22 cellular contexts compared by ENCODE assay signal in genomic region chr3:194195611-194196010, GRCh38. TPM values are rescaled to one million over a fixed set of nuclear protein-coding genes. Genes with fewer than 3 reads are reported as not detected.
A peak's percentile ranks its signal among the peaks of the same experiment; 100 is the strongest.
DNase-seq lines count a peak whose midpoint lies in the region; ATAC-seq and TF ChIP-seq lines count a peak whose summit lies in the region.
"Had no signal": no experiment of that assay in that cellular context is flagged by ENCODE, and none has a peak within 500 bp of the region (broad histone marks: within the 10 kb centered on the region; RNA-seq: fewer than 3 reads in every experiment).

No MANE protein-coding gene starts in this region.

- peak overlapping the region; percentile 4 for H3K27ac Mint-ChIP-seq in endothelial cell (ENCODE audit: unreplicated experiment)
- H3K27ac Mint-ChIP-seq: CD14-positive monocyte; CD4-positive, alpha-beta T cell; CD8-positive, alpha-beta memory T cell; GM23338; H9 had no signal

- H3K27me3 ChIP-seq in DND-41 (ENCODE audit: insufficient read depth, low read length, poor library complexity) (no peaks in the 10 kb centered on the region), thyroid gland (no peaks in the 10 kb centered on the region), transverse colon (no peaks in the 10 kb centered on the region)
- H3K27me3 ChIP-seq: BE2C had no signal

- no peak overlapping the region for H3K4me2 ChIP-seq in DND-41 (ENCODE audit: insufficient read depth, low read length)
- H3K4me2 ChIP-seq: A549, GM23338 had no signal

- H3K36me3 Mint-ChIP-seq in endothelial cell (ENCODE audit: low read depth, unreplicated experiment): no peaks in the 10 kb centered on the region
- H3K36me3 Mint-ChIP-seq: CD14-positive monocyte; CD8-positive, alpha-beta memory T cell had no signal

- no peak for ATAC-seq in DND-41 (ENCODE audit: insufficient read depth, low read depth)
- ATAC-seq: A549, GM12878, GM23338, HCT116 had no signal

- peaks cover 58% of the 10 kb centered on the region for H3K4me1 Mint-ChIP-seq in endothelial cell (ENCODE audit: unreplicated experiment)

- no peak overlapping the region for H3K9ac ChIP-seq in DND-41 (ENCODE audit: low read depth, low read length)
- H3K9ac ChIP-seq: BLaER1 treated with 17β-estradiol and CSF1 and Interleukin-3, amounts not matched to agents 10 nM and 100 nM had no signal

- peak overlapping the region; percentile 0 for H3K4me3 Mint-ChIP-seq in endothelial cell (ENCODE audit: unreplicated experiment)
- H3K4me3 Mint-ChIP-seq: CD14-positive monocyte; CD4-positive, alpha-beta T cell; CD8-positive, alpha-beta memory T cell; GM23338; H9 had no signal

- TF ChIP-seq POLR2A in thyroid gland (IDR thresholded peaks at IDR 0.05) (no peak), transverse colon (IDR thresholded peaks at IDR 0.05) (no peak)

- in situ Hi-C loops in transverse colon (cut with MboI; ENCODE audit: low pct_ligation_motif_present in 1 of 4, low pct_unique_long_range_greater_than_20kb in 1 of 4, low sequenced_read_pairs in 3 of 4) (no loop called here), G401 (cut with HindIII; ENCODE audit: low sequenced_read_pairs) (no loop called here)

- H4K20me1 ChIP-seq in DND-41 (ENCODE audit: insufficient read depth, low read length): no peaks in the 10 kb centered on the region
- H4K20me1 ChIP-seq: BLaER1 treated with 17β-estradiol and CSF1 and Interleukin-3, amounts not matched to agents 10 nM and 100 nM had no signal

- H3K27me3 Mint-ChIP-seq in endothelial cell (ENCODE audit: unreplicated experiment): peaks cover 12% of the 10 kb centered on the region

- no peaks in the 10 kb centered on the region for H3K79me2 ChIP-seq in DND-41 (ENCODE audit: insufficient read depth, low read length)

- H3K9me3 Mint-ChIP-seq in endothelial cell (ENCODE audit: unreplicated experiment): no peaks in the 10 kb centered on the region
- H3K9me3 Mint-ChIP-seq: CD4-positive, alpha-beta T cell; GM23338; H9 had no signal

- intact Hi-C loops in thyroid gland (cut with DNase I): loop anchor here (10.0 kb wide), 1 partner anchor 51 kb away; no protein-coding TSS in a partner anchor
- intact Hi-C loops in transverse colon (cut with DNase I; ENCODE audit: low total_unique reads): no loop called here

- 48 to 49% methylated on average over 3 of the region's 3 CpGs for WGBS in thyroid gland, 2 donors
- WGBS in transverse colon (ENCODE audit: low coverage in 1 of 2), 2 donors: 91% methylated on average over 3 of the region's 3 CpGs; no CpG with 5 or more reads in 1 of the 2 donors

- no peak overlapping the region for H3K4me3 ChIP-seq in DND-41 (ENCODE audit: low read depth in 1 of 2, low read length in 2 of 2)
- H3K4me3 ChIP-seq in thyroid gland (replicated peaks in 1 of 3): no peak overlapping the region
- no peak overlapping the region for H3K4me3 ChIP-seq in transverse colon
- H3K4me3 ChIP-seq: A549; BLaER1 treated with 17β-estradiol and CSF1 and Interleukin-3, amounts not matched to agents 10 nM and 100 nM; GM12878; GM23338 had no signal

- peaks cover 30% of the 10 kb centered on the region for H3K4me1 ChIP-seq in DND-41 (ENCODE audit: insufficient read depth, low read length)
- peaks cover 63 to 72% of the 10 kb centered on the region in 2 donors for H3K4me1 ChIP-seq in thyroid gland
- no peaks in the 10 kb centered on the region for H3K4me1 ChIP-seq in transverse colon
- H3K4me1 ChIP-seq: A549 had no signal

- DNase-seq in DMS79 (lab: John Stamatoyannopoulos, UW): peak; percentile 88
- no peak for DNase-seq in DND-41
- no peak for DNase-seq in endothelial cell (ENCODE audit: low spot score)
- DNase-seq in thyroid gland: peak; percentile 83 to 87
- DNase-seq in NCI-H748 (lab: John Stamatoyannopoulos, UW; ENCODE audit: unreplicated experiment): no peak
- no peak for DNase-seq in transverse colon
- DNase-seq in G401 (ENCODE audit: low spot score): no peak
- DNase-seq: 8988T; ACHN; AML-193; BE2C; CD4-positive, alpha-beta T cell; CD8-positive, alpha-beta memory T cell; DMS153; GDM1; H9 had no signal

- H3K9me3 ChIP-seq in DND-41 (ENCODE audit: insufficient read depth, low read length, severe bottlenecking) (no peaks in the 10 kb centered on the region), thyroid gland (no peaks in the 10 kb centered on the region), transverse colon (no peaks in the 10 kb centered on the region)
- H3K9me3 ChIP-seq: A549, BE2C had no signal

- H3K36me3 ChIP-seq in DND-41 (ENCODE audit: insufficient read depth, low read length) (no peaks in the 10 kb centered on the region), thyroid gland (no peaks in the 10 kb centered on the region), transverse colon (no peaks in the 10 kb centered on the region)
- H3K36me3 ChIP-seq: BE2C; BLaER1 treated with 17β-estradiol and CSF1 and Interleukin-3, amounts not matched to agents 10 nM and 100 nM had no signal

- H3K27ac ChIP-seq in DND-41 (ENCODE audit: low read length) (peak overlapping the region; percentile 23; the same call in 1 of the 2 replicates), thyroid gland (peak overlapping the region; percentile 61 to 78 (median 77)), transverse colon (no peak overlapping the region)
- H3K27ac ChIP-seq: A549; BLaER1 treated with 17β-estradiol and CSF1 and Interleukin-3, amounts not matched to agents 10 nM and 100 nM had no signal

- no peak overlapping the region for H2AFZ ChIP-seq in DND-41 (ENCODE audit: low read depth, low read length)
- H2AFZ ChIP-seq: GM23338 had no signal

- TF ChIP-seq EP300 in transverse colon (IDR thresholded peaks at IDR 0.05; ENCODE audit: low read depth): no peak

- TF ChIP-seq CTCF in DND-41 (IDR thresholded peaks at IDR 0.05; ENCODE audit: borderline replicate concordance, extremely low read depth, low read length, poor library complexity, severe bottlenecking) (no peak), endothelial cell (IDR thresholded peaks at IDR 0.05; ENCODE audit: unreplicated experiment) (no peak), thyroid gland (IDR thresholded peaks at IDR 0.05) (no peak), transverse colon (IDR thresholded peaks at IDR 0.05) (no peak)

RNA-seq across cellular contexts. Expression of gene HES1, which starts 59.7 kb away (rescaled TPM):
- total RNA-seq in endothelial cell (ENCODE audit: unreplicated experiment): 40.3 TPM
- 100 to 1,000 TPM; 127 to 193 (median 159) TPM for total RNA-seq in thyroid gland
- 100 to 1,000 TPM in 2 of 4 donors, 10 to 100 TPM in 2; 89.9 to 196 (median 104) TPM for total RNA-seq in transverse colon
- total RNA-seq in G401 (2014; rRNA removed; shearing (Covaris generic)): 3.3 and 6.6 TPM in 2 replicates
- total RNA-seq: CD8-positive, alpha-beta memory T cell had no signal

Comparison
In these comparisons a context has a peak if more than half of its experiments do, and no peak if none do; other contexts are left out.
1. DNase-seq: peak in DMS79 (single experiment) and thyroid gland (2 of 2); none in DND-41 (single experiment), endothelial cell (single experiment), NCI-H748 (single experiment), transverse colon (single experiment) and G401 (single experiment).
2. H3K27ac ChIP-seq: peak in DND-41 (single experiment) and thyroid gland (3 of 3); none in transverse colon (0 of 4).